ENCODE assay signal across 21 cellular contexts in the genomic region with DNA sequence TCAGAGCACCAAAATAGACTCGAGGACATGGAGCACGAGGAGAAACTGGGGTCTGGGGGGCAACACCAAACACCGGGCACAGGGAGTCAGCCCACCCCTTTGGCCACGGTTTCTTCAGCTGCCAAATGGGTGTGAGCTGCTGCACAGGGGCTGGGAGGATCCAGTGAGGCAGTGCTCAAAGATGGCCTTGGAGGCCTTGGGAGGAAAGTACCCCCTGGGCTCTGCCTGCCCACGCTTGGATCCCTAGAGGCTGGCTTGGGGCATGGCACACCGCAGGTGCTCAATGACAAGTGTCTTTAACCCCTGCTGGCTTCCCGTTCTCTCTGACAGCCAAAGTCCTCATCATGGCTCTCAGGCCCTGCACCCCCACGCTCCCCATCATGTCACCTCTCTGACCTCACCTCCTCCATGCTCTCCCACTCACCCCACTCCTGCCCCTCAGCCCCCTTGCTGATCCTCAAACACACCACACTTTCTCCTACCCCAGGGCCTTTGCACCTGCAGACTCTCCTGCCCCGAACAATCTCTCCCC.
DNase-seq lines count a peak whose midpoint lies in the region; ATAC-seq and TF ChIP-seq lines count a peak whose summit lies in the region.
"Had no signal": no experiment of that assay in that cellular context is flagged by ENCODE, and none has a peak within 500 bp of the region (broad histone marks: within the 10 kb centered on the region; RNA-seq: fewer than 3 reads in every experiment).

No MANE protein-coding gene starts in this region.

- 73 to 74% methylated on average over 9 of the region's 9 CpGs for WGBS in lung, 2 donors
- 51 to 64% (median 62%) methylated on average over 9 of the region's 9 CpGs for WGBS in spleen, 5 donors
- WGBS in psoas muscle, 3 donors = 81 to 87% (median 83%) methylated on average over 9 of the region's 9 CpGs

- peaks cover 0 to 4% (median 0%) of the 10 kb centered on the region in 11 experiments; a peak in 1 of 22 replicates for H3K9me3 ChIP-seq in BLaER1 treated with 17β-estradiol and CSF1 and Interleukin-3, amounts not matched to agents 10 nM and 100 nM (replicated peaks in 1 of 11)
- H3K9me3 ChIP-seq in KOPT-K1 (ENCODE audit: insufficient read depth, low read length, poor library complexity, severe bottlenecking) = no peaks in the 10 kb centered on the region
- H3K9me3 ChIP-seq in lung (ENCODE audit: control insufficient read depth in 2 of 2, insufficient read depth in 1 of 2, low read length in 1 of 2) = no peaks in the 10 kb centered on the region
- no peaks in the 10 kb centered on the region for H3K9me3 ChIP-seq in spleen
- H3K9me3 ChIP-seq in psoas muscle = no peaks in the 10 kb centered on the region
- H3K9me3 ChIP-seq: Caco-2, MG63, SJSA1 had no signal

- H3K9ac ChIP-seq in BLaER1 treated with 17β-estradiol and CSF1 and Interleukin-3, amounts not matched to agents 10 nM and 100 nM = no peak overlapping the region

- H4K20me1 ChIP-seq in BLaER1 treated with 17β-estradiol and CSF1 and Interleukin-3, amounts not matched to agents 10 nM and 100 nM = no peaks in the 10 kb centered on the region

- no peak overlapping the region for H3K27ac ChIP-seq in BLaER1 treated with 17β-estradiol and CSF1 and Interleukin-3, amounts not matched to agents 10 nM and 100 nM
- H3K27ac ChIP-seq in KOPT-K1 (ENCODE audit: low read depth, low read length, poor library complexity, severe bottlenecking) = peak overlapping the region; percentile 22
- no peak overlapping the region for H3K27ac ChIP-seq in lung (ENCODE audit: low read depth in 1 of 2, low read length in 1 of 2)
- H3K27ac ChIP-seq in spleen = no peak overlapping the region
- no peak overlapping the region for H3K27ac ChIP-seq in psoas muscle
- H3K27ac ChIP-seq: PC-9, SJSA1 had no signal

- H3K27me3 ChIP-seq in BLaER1 treated with 17β-estradiol and CSF1 and Interleukin-3, amounts not matched to agents 10 nM and 100 nM = no peaks in the 10 kb centered on the region
- H3K27me3 ChIP-seq in lung (ENCODE audit: control insufficient read depth, insufficient read depth) = no peaks in the 10 kb centered on the region
- peaks cover 0 to 8% (median 0%) of the 10 kb centered on the region in 7 donors for H3K27me3 ChIP-seq in spleen (replicated peaks in 1 of 7)
- peaks cover 0 to 8% (median 0%) of the 10 kb centered on the region in 3 donors for H3K27me3 ChIP-seq in psoas muscle (ENCODE audit: insufficient read depth in 3 of 3, low read length in 2 of 3)
- H3K27me3 ChIP-seq: SJSA1 had no signal

- DNase-seq in lung (ENCODE audit: low spot score) (peak; percentile 24), spleen (peak; percentile 39), NCI-H524 (lab: John Stamatoyannopoulos, UW) (no peak), psoas muscle (no peak), COLO668 (lab: John Stamatoyannopoulos, UW; ENCODE audit: unreplicated experiment) (no peak)
- DNase-seq: C1 segment of cervical spinal cord; CD4-positive, alpha-beta memory T cell; EL; GDM1; KBM-7; MG63; NCI-H2029 treated with DMSO at 0.1 percent for 48 hours; NCI-H446 treated with DMSO at 0.1 percent for 48 hours; NCI-H526 treated with DMSO at 0.1 percent for 48 hours; PC-9; Right ventricle myocardium superior had no signal

- H3K4me2 ChIP-seq in BLaER1 treated with 17β-estradiol and CSF1 and Interleukin-3, amounts not matched to agents 10 nM and 100 nM = peak overlapping the region in 8 of 11 experiments; percentile 34 to 74 (median 62); a peak in 16 of 22 replicates
- H3K4me2 ChIP-seq: PC-9 had no signal

- TF ChIP-seq POLR2A in spleen (IDR thresholded peaks at IDR 0.05) = no peak

- TF ChIP-seq CTCF in lung (IDR thresholded peaks at IDR 0.05; ENCODE audit: control extremely low read depth, extremely low read depth) = no peak
- no peak for TF ChIP-seq CTCF in spleen (IDR thresholded peaks at IDR 0.05 in 8 of 11, conservative IDR thresholded peaks at IDR 0.05 in 3 of 11)
- no peak for TF ChIP-seq CTCF in psoas muscle (IDR thresholded peaks at IDR 0.05)

- no peaks in the 10 kb centered on the region for H3K36me3 ChIP-seq in BLaER1 treated with 17β-estradiol and CSF1 and Interleukin-3, amounts not matched to agents 10 nM and 100 nM
- H3K36me3 ChIP-seq in KOPT-K1 (ENCODE audit: insufficient read depth, low read length) (no peaks in the 10 kb centered on the region), lung (ENCODE audit: control insufficient read depth in 2 of 2, insufficient read depth in 2 of 2, low read length in 2 of 2) (no peaks in the 10 kb centered on the region), spleen (no peaks in the 10 kb centered on the region), psoas muscle (ENCODE audit: insufficient read depth in 1 of 2, low read depth in 1 of 2) (no peaks in the 10 kb centered on the region)
- H3K36me3 ChIP-seq: MG63, SJSA1 had no signal

- H3K4me3 ChIP-seq in BLaER1 treated with 17β-estradiol and CSF1 and Interleukin-3, amounts not matched to agents 10 nM and 100 nM = no peak overlapping the region
- H3K4me3 ChIP-seq in lung = no peak overlapping the region
- H3K4me3 ChIP-seq in spleen = no peak overlapping the region
- no peak overlapping the region for H3K4me3 ChIP-seq in psoas muscle
- H3K4me3 ChIP-seq: MG63, PC-9, SJSA1 had no signal

- intact Hi-C loops in spleen (cut with DNase I; ENCODE audit: low total_unique reads) (no loop called here), psoas muscle (cut with DNase I) (no loop called here)

- ATAC-seq in lung (ENCODE audit: insufficient read depth, low FRiP score) (no peak), psoas muscle (no peak), HG03521 (IDR thresholded peaks at IDR 0.05; ENCODE audit: unreplicated experiment) (no peak)

- H3K4me1 ChIP-seq in BLaER1 treated with 17β-estradiol and CSF1 and Interleukin-3, amounts not matched to agents 10 nM and 100 nM = peaks cover 0 to 21% (median 14%) of the 10 kb centered on the region in 10 experiments; a peak in 15 of 20 replicates
- H3K4me1 ChIP-seq in lung (ENCODE audit: control insufficient read depth in 2 of 2, insufficient read depth in 2 of 2, low read length in 2 of 2) (no peaks in the 10 kb centered on the region), spleen (peaks cover 0 to 2% (median 0%) of the 10 kb centered on the region in 6 donors), psoas muscle (no peaks in the 10 kb centered on the region)
- H3K4me1 ChIP-seq: Caco-2, SJSA1 had no signal

Comparison
In these comparisons a context has a peak if more than half of its experiments do, and no peak if none do; other contexts are left out.
1. DNase-seq: peak in lung (single experiment) and spleen (single experiment); none in NCI-H524 (0 of 2), psoas muscle (0 of 2) and COLO668 (single experiment).